In genomic region chr2:237167934-237168333, GRCh38 we compare ENCODE assay signal across 8 cellular contexts.
"Had no signal": no experiment of that assay in that cellular context is flagged by ENCODE, and none has a peak within 500 bp of the region (broad histone marks: within the 10 kb centered on the region; RNA-seq: fewer than 3 reads in every experiment).

No MANE protein-coding gene starts in this region.

- H3K9me3 ChIP-seq: HAP-1 had no signal

- ATAC-seq: GM23338, HCT116 had no signal

- H3K4me3 ChIP-seq: GM23338, HAP-1 had no signal

- H3K36me3 ChIP-seq: HAP-1 had no signal

- H3K4me3 Mint-ChIP-seq: GM23338 had no signal

- H3K4me2 ChIP-seq: GM23338, KMS-11 had no signal

- H3K9ac ChIP-seq: KMS-11 had no signal

- H2AFZ ChIP-seq: GM23338 had no signal

- H3K27ac Mint-ChIP-seq: GM23338 had no signal

- H3K27ac ChIP-seq: KMS-11 had no signal

- FAIRE-seq: HTR-8/SVneo had no signal

- DNase-seq: H7, IMR-90, KBM-7 had no signal

- H3K4me1 ChIP-seq: HAP-1 had no signal
